ENCODE assay signal across 1 cellular context in the genomic region with DNA sequence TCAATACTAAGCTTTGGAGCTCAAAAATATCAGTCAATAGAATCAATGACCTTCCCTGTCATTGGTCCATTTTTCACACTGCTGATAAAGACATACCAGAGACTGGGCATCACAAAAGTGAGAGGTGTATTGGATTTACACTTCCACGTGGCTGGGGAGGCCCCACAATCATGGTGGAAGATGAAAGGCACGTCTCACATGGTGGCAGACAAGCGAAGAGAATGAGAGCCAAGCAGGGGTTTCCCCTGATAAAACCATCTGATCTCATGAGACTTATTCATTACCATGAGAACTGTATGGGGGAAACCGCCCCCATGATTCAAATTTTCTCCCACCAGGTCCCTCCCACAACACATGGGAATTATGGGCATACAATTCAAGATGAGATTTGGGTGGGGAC.
TF ChIP-seq lines count a peak whose summit lies in the region.

No MANE protein-coding gene starts in this region.

TF ChIP-seq in HepG2, 621 proteins besides CTCF, POLR2A, EP300 and RAD21:
- TF ChIP-seq ZNF101 (CRISPR knock-in tag; IDR thresholded peaks at IDR 0.05; ENCODE audit: borderline replicate concordance, low read depth), result no peak
- no peak for TF ChIP-seq SNAI1 (CRISPR knock-in tag; IDR thresholded peaks at IDR 0.05; ENCODE audit: borderline replicate concordance)
- no peak for TF ChIP-seq STAT6 (CRISPR knock-in tag; IDR thresholded peaks at IDR 0.05; ENCODE audit: borderline replicate concordance)
- TF ChIP-seq RXRA (CRISPR knock-in tag; IDR thresholded peaks at IDR 0.05), result no peak
- TF ChIP-seq PITX1 (CRISPR knock-in tag; IDR thresholded peaks at IDR 0.05), result no peak
- no peak for TF ChIP-seq ZNF362 (CRISPR knock-in tag; IDR thresholded peaks at IDR 0.05; ENCODE audit: borderline replicate concordance)
- TF ChIP-seq ZFX (CRISPR knock-in tag; IDR thresholded peaks at IDR 0.05; ENCODE audit: low read depth), result no peak
- no peak for TF ChIP-seq ZNF160 (CRISPR knock-in tag; IDR thresholded peaks at IDR 0.05)
- no peak for TF ChIP-seq ZNF441 (CRISPR knock-in tag; IDR thresholded peaks at IDR 0.05; ENCODE audit: borderline replicate concordance)
- TF ChIP-seq ZNF280D (CRISPR knock-in tag; IDR thresholded peaks at IDR 0.05), result no peak
- TF ChIP-seq, protein P1, sequence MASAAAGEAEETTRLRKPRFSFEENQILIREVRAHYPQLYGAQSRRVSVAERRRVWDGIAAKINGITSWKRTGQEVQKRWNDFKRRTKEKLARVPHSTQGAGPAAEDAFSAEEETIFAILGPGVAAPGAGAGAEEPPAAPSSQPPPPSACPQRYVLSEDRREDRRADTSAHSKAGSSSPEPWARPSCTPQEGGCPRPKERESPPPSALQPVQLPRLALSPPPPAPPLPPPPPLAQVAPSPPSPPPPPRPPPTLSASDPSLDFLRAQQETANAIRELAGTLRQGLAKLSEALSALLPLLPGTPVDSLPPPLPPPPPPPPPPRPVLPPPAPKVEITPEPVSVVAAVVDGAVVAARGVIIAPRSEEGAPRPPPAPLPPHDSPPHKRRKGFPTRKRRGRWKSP (CRISPR knock-in tag; IDR thresholded peaks at IDR 0.05), result no peak
- TF ChIP-seq GRHL1 (CRISPR knock-in tag; conservative IDR thresholded peaks at IDR 0.05), result no peak
- TF ChIP-seq, protein P2, sequence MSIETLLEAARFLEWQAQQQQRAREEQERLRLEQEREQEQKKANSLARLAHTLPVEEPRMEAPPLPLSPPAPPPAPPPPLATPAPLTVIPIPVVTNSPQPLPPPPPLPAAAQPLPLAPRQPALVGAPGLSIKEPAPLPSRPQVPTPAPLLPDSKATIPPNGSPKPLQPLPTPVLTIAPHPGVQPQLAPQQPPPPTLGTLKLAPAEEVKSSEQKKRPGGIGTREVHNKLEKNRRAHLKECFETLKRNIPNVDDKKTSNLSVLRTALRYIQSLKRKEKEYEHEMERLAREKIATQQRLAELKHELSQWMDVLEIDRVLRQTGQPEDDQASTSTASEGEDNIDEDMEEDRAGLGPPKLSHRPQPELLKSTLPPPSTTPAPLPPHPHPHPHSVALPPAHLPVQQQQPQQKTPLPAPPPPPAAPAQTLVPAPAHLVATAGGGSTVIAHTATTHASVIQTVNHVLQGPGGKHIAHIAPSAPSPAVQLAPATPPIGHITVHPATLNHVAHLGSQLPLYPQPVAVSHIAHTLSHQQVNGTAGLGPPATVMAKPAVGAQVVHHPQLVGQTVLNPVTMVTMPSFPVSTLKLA (IDR thresholded peaks at IDR 0.05), result no peak
- no peak for TF ChIP-seq ZNF501 (CRISPR knock-in tag; IDR thresholded peaks at IDR 0.05)
- TF ChIP-seq ETV5 (CRISPR knock-in tag; IDR thresholded peaks at IDR 0.05; ENCODE audit: borderline replicate concordance), result no peak
- TF ChIP-seq CEBPG (CRISPR knock-in tag; IDR thresholded peaks at IDR 0.05), result no peak
